Comparison of ENCODE assay signal across 32 cellular contexts in the genomic region with DNA sequence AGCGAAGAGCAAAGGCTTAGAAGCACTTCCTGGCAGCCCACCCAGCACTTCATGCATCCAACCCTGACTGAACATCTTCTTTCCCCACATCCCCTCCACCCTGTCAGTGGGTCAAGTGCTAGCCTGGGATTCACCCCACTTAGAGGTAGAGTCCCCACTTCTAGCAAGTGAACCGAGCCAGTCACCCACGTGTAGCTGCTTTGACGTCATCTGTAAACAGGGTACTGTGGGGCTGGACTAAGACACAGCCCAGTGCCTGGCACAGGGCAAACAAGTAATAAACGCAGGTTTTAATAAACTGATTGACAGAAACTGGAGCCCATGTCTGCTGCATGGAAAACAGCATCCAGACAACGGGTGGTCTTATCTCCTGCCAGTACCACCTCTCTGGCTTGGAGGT.
A peak's percentile ranks its signal among the peaks of the same experiment; 100 is the strongest.
DNase-seq lines count a peak whose midpoint lies in the region; ATAC-seq and FAIRE-seq lines count a peak whose summit lies in the region.
"Had no signal": no experiment of that assay in that cellular context is flagged by ENCODE, and none has a peak within 500 bp of the region (broad histone marks: within the 10 kb centered on the region; RNA-seq: fewer than 3 reads in every experiment).

No MANE protein-coding gene starts in this region.

- DNase-seq in caudate nucleus (lab: John Stamatoyannopoulos, UW) (no peak), GM19239 (ENCODE audit: insufficient read length, low spot score) (no peak), SKM-1 treated with dmso at 0.1 percent for 144 hours (lab: John Stamatoyannopoulos, UW; ENCODE audit: unreplicated experiment) (no peak)
- DNase-seq in stimulated activated naive CD8-positive, alpha-beta T cell treated with anti-CD3 and anti-CD28 coated beads, Interleukin-15, amount 100 ng/mL, for 72 hours, result no peak
- no peak for DNase-seq in natural killer cell treated with Interleukin-12 subunit alpha and Interleukin-12 subunit beta and Interleukin-15 and Interleukin-18, amount 100 ng/mL, for 72 hours (ENCODE audit: low spot score)
- DNase-seq: activated CD4-positive, alpha-beta memory T cell treated with anti-CD3 and anti-CD28 coated beads for 36 hours; activated CD4-positive, CD25-positive, alpha-beta regulatory T cell; activated gamma-delta T cell treated with Interleukin-2 at 50 U/mL for 16 hours; adrenal gland; endodermal cell; esophagus squamous epithelium; H7; IMR-90; mesendoderm; NCI-H1105; NCI-H2029; NCI-H345; NCI-H82; nephron progenitor cell; stimulated activated CD4-positive, alpha-beta T cell treated with anti-CD3 and anti-CD28 coated beads, Interleukin-15, amount 100 ng/mL, for 24 hours; T1000; uterus had no signal

- no peaks in the 10 kb centered on the region for H3K36me3 Mint-ChIP-seq in natural killer cell treated with Interleukin-12 subunit alpha and Interleukin-12 subunit beta and Interleukin-15 and Interleukin-18, amount 100 ng/mL, for 72 hours
- H3K36me3 Mint-ChIP-seq: activated CD4-positive, alpha-beta memory T cell treated with anti-CD3 and anti-CD28 coated beads for 36 hours had no signal

- no peaks in the 10 kb centered on the region for H3K27me3 ChIP-seq in mucosa of rectum (ENCODE audit: control insufficient read depth in 2 of 2, insufficient read depth in 2 of 2, low read length in 2 of 2)
- H3K27me3 ChIP-seq: adrenal gland, esophagus squamous epithelium, hepatocyte, uterus had no signal

- no peaks in the 10 kb centered on the region for H3K27me3 Mint-ChIP-seq in stimulated activated naive CD8-positive, alpha-beta T cell treated with anti-CD3 and anti-CD28 coated beads, Interleukin-15, amount 100 ng/mL, for 72 hours
- H3K27me3 Mint-ChIP-seq in natural killer cell treated with Interleukin-12 subunit alpha and Interleukin-12 subunit beta and Interleukin-15 and Interleukin-18, amount 100 ng/mL, for 72 hours, result no peaks in the 10 kb centered on the region
- H3K27me3 Mint-ChIP-seq: activated CD4-positive, alpha-beta memory T cell treated with anti-CD3 and anti-CD28 coated beads for 36 hours had no signal

- no peaks in the 10 kb centered on the region for H3K36me3 ChIP-seq in mucosa of rectum (ENCODE audit: control insufficient read depth in 2 of 2, insufficient read depth in 2 of 2, low read length in 2 of 2)
- H3K36me3 ChIP-seq: adrenal gland, uterus had no signal

- no peak overlapping the region for H3K4me3 Mint-ChIP-seq in stimulated activated naive CD8-positive, alpha-beta T cell treated with anti-CD3 and anti-CD28 coated beads, Interleukin-15, amount 100 ng/mL, for 72 hours
- H3K4me3 Mint-ChIP-seq in natural killer cell treated with Interleukin-12 subunit alpha and Interleukin-12 subunit beta and Interleukin-15 and Interleukin-18, amount 100 ng/mL, for 72 hours, result no peak overlapping the region
- H3K4me3 Mint-ChIP-seq: activated CD4-positive, alpha-beta memory T cell treated with anti-CD3 and anti-CD28 coated beads for 36 hours; endodermal cell; nephron progenitor cell had no signal

- H3K9me3 Mint-ChIP-seq in stimulated activated naive CD8-positive, alpha-beta T cell treated with anti-CD3 and anti-CD28 coated beads, Interleukin-15, amount 100 ng/mL, for 72 hours, result no peaks in the 10 kb centered on the region
- H3K9me3 Mint-ChIP-seq in natural killer cell treated with Interleukin-12 subunit alpha and Interleukin-12 subunit beta and Interleukin-15 and Interleukin-18, amount 100 ng/mL, for 72 hours, result no peaks in the 10 kb centered on the region
- H3K9me3 Mint-ChIP-seq: activated CD4-positive, alpha-beta memory T cell treated with anti-CD3 and anti-CD28 coated beads for 36 hours; endodermal cell; nephron progenitor cell had no signal

- H3K4me1 Mint-ChIP-seq in stimulated activated naive CD8-positive, alpha-beta T cell treated with anti-CD3 and anti-CD28 coated beads, Interleukin-15, amount 100 ng/mL, for 72 hours, result peaks cover 59% of the 10 kb centered on the region
- peaks cover 15 to 26% of the 10 kb centered on the region in 2 donors for H3K4me1 Mint-ChIP-seq in natural killer cell treated with Interleukin-12 subunit alpha and Interleukin-12 subunit beta and Interleukin-15 and Interleukin-18, amount 100 ng/mL, for 72 hours (ENCODE audit: low read depth in 2 of 2)

- no peak for FAIRE-seq in GM19239 (lab: Jason Lieb, UNC)
- FAIRE-seq: colon, frontal cortex, GM12891 had no signal

- peak overlapping the region; percentile 3 for H3K27ac ChIP-seq in caudate nucleus (ENCODE audit: low read depth, low read length)
- peak overlapping the region; percentile 92 to 94 for H3K27ac ChIP-seq in mucosa of rectum (ENCODE audit: low read depth in 2 of 2, low read length in 2 of 2)
- H3K27ac ChIP-seq: adrenal gland, hepatocyte, parathyroid adenoma had no signal

- peak overlapping the region in 1 of 2 donors; percentile 38 for H3K27ac Mint-ChIP-seq in stimulated activated naive CD8-positive, alpha-beta T cell treated with anti-CD3 and anti-CD28 coated beads, Interleukin-15, amount 100 ng/mL, for 72 hours
- no peak overlapping the region for H3K27ac Mint-ChIP-seq in natural killer cell treated with Interleukin-12 subunit alpha and Interleukin-12 subunit beta and Interleukin-15 and Interleukin-18, amount 100 ng/mL, for 72 hours
- H3K27ac Mint-ChIP-seq: activated CD4-positive, alpha-beta memory T cell treated with anti-CD3 and anti-CD28 coated beads for 36 hours; endodermal cell; nephron progenitor cell had no signal

- H3K9ac ChIP-seq in mucosa of rectum (ENCODE audit: low read depth in 1 of 2, low read length in 2 of 2), result peak overlapping the region in 1 of 2 donors; percentile 42
- H3K9ac ChIP-seq: parathyroid adenoma had no signal

- no peaks in the 10 kb centered on the region for H3K9me3 ChIP-seq in mucosa of rectum (ENCODE audit: control insufficient read depth in 2 of 2, low read length in 2 of 2)
- H3K9me3 ChIP-seq: adrenal gland, esophagus squamous epithelium, uterus had no signal

- ATAC-seq in GM18519 (IDR thresholded peaks at IDR 0.05; ENCODE audit: low FRiP score, unreplicated experiment) (peak; percentile 46), HG02571 (IDR thresholded peaks at IDR 0.05; ENCODE audit: unreplicated experiment) (no peak)
- peak; percentile 58 for ATAC-seq in stimulated activated naive CD8-positive, alpha-beta T cell treated with anti-CD3 and anti-CD28 coated beads, Interleukin-15, amount 100 ng/mL, for 72 hours
- ATAC-seq in natural killer cell treated with Interleukin-12 subunit alpha and Interleukin-12 subunit beta and Interleukin-15 and Interleukin-18, amount 100 ng/mL, for 72 hours, result no peak
- ATAC-seq: left lobe of liver, sciatic nerve had no signal

- peaks cover 80 to 83% of the 10 kb centered on the region in 2 donors for H3K4me1 ChIP-seq in mucosa of rectum (ENCODE audit: control insufficient read depth in 2 of 2, insufficient read depth in 2 of 2, low read length in 2 of 2)

- no peak overlapping the region for H3K4me3 ChIP-seq in mucosa of rectum (ENCODE audit: low read length in 2 of 2)
- H3K4me3 ChIP-seq: adrenal gland, esophagus squamous epithelium, hepatocyte, uterus had no signal

Comparison
In these comparisons a context has a peak if more than half of its experiments do, and no peak if none do; other contexts are left out.
1. ATAC-seq: peak in GM18519 (single experiment) and stimulated activated naive CD8-positive, alpha-beta T cell treated with anti-CD3 and anti-CD28 coated beads, Interleukin-15, amount 100 ng/mL, for 72 hours (single experiment); none in natural killer cell treated with Interleukin-12 subunit alpha and Interleukin-12 subunit beta and Interleukin-15 and Interleukin-18, amount 100 ng/mL, for 72 hours (0 of 2) and HG02571 (single experiment).